8 cellular contexts compared by ENCODE assay signal in genomic region chr21:28992526-28993292, GRCh38. TPM values are rescaled to one million over a fixed set of nuclear protein-coding genes. Genes with fewer than 3 reads are reported as not detected.
DNase-seq lines count a peak whose midpoint lies in the region; TF ChIP-seq lines count a peak whose summit lies in the region.

Gene LTN1, minus strand, starts transcription at chr21:28992877. Its CDS starts 72 bp downstream, at chr21:28992805.

- DNase-seq in GM04503 (ENCODE audit: low read depth) (peak; percentile 96), HFFc6 (peak; percentile 100), NB4 (ENCODE audit: low read depth) (peak; percentile 99), SK-N-MC (ENCODE audit: low read depth, low spot score) (peak; percentile 96), globus pallidus (ENCODE audit: low spot score) (peak; percentile 99), nucleus accumbens (lab: John Stamatoyannopoulos, UW) (peak; percentile 86 to 100 (median 99)), suprapubic skin (ENCODE audit: low spot score in 2 of 2) (peak; percentile 99 to 100)
- DNase-seq in activated naive CD4-positive, alpha-beta T cell treated with anti-CD3 and anti-CD28 coated beads, Interleukin-2, amount 10 ng/mL, durations not matched to agents 7 days and 5 days, result peak; percentile 99

- H3K27me3 Mint-ChIP-seq in HFFc6 (ENCODE audit: insufficient read depth), result peaks cover 2% of the 10 kb centered on the region
- no peaks in the 10 kb centered on the region for H3K27me3 Mint-ChIP-seq in activated naive CD4-positive, alpha-beta T cell treated with anti-CD3 and anti-CD28 coated beads, Interleukin-2, amount 10 ng/mL, durations not matched to agents 7 days and 5 days

- under 1% methylated on average over 30 of the region's 43 CpGs for WGBS in suprapubic skin

- no peaks in the 10 kb centered on the region for H3K9me3 Mint-ChIP-seq in HFFc6
- H3K9me3 Mint-ChIP-seq in activated naive CD4-positive, alpha-beta T cell treated with anti-CD3 and anti-CD28 coated beads, Interleukin-2, amount 10 ng/mL, durations not matched to agents 7 days and 5 days, result no peaks in the 10 kb centered on the region

- peak within 1 kb of the TSS; percentile 97 for H3K4me3 Mint-ChIP-seq in HFFc6
- H3K4me3 Mint-ChIP-seq in activated naive CD4-positive, alpha-beta T cell treated with anti-CD3 and anti-CD28 coated beads, Interleukin-2, amount 10 ng/mL, durations not matched to agents 7 days and 5 days, result peak within 1 kb of the TSS; percentile 92

- CTCF ChIA-PET in activated naive CD4-positive, alpha-beta T cell treated with anti-CD3 and anti-CD28 coated beads, Interleukin-2, amount 10 ng/mL, durations not matched to agents 7 days and 5 days (lab: Charles Lee), result interaction anchor here (0.9 to 1.6 kb wide), 4 partner anchors 10 to 57 kb away, joined by 3 to 5 read pairs (median 3); partner anchors contain the start of gene USP16

- H3K9ac ChIP-seq in SK-N-MC (ENCODE audit: insufficient read length), result peak within 1 kb of the TSS; percentile 93

- H3K27ac Mint-ChIP-seq in HFFc6, result peak within 1 kb of the TSS; percentile 95
- peak within 1 kb of the TSS; percentile 97 for H3K27ac Mint-ChIP-seq in activated naive CD4-positive, alpha-beta T cell treated with anti-CD3 and anti-CD28 coated beads, Interleukin-2, amount 10 ng/mL, durations not matched to agents 7 days and 5 days

- no peaks in the 10 kb centered on the region for H3K27me3 ChIP-seq in suprapubic skin

- TF ChIP-seq CTCF in HFFc6 (IDR thresholded peaks at IDR 0.05) (no peak), NB4 (IDR thresholded peaks at IDR 0.05; ENCODE audit: low read depth, low read length) (no peak), suprapubic skin (IDR thresholded peaks at IDR 0.05) (no peak)

- peaks cover 14% of the 10 kb centered on the region for H3K36me3 Mint-ChIP-seq in HFFc6 (ENCODE audit: low read depth)
- peaks cover 6% of the 10 kb centered on the region for H3K36me3 Mint-ChIP-seq in activated naive CD4-positive, alpha-beta T cell treated with anti-CD3 and anti-CD28 coated beads, Interleukin-2, amount 10 ng/mL, durations not matched to agents 7 days and 5 days

- H3K36me3 ChIP-seq in SK-N-MC (ENCODE audit: insufficient read depth, low read length) (no peaks in the 10 kb centered on the region), suprapubic skin (no peaks in the 10 kb centered on the region)

- H3K27ac ChIP-seq in SK-N-MC (peak within 1 kb of the TSS; percentile 94), suprapubic skin (peak within 1 kb of the TSS; percentile 94)

- TF ChIP-seq EP300 in suprapubic skin (IDR thresholded peaks at IDR 0.05), result no peak

- H3K4me1 ChIP-seq in suprapubic skin, result peaks cover 26% of the 10 kb centered on the region

- H3K4me1 Mint-ChIP-seq in HFFc6 (ENCODE audit: low read depth), result peaks cover 45% of the 10 kb centered on the region
- H3K4me1 Mint-ChIP-seq in activated naive CD4-positive, alpha-beta T cell treated with anti-CD3 and anti-CD28 coated beads, Interleukin-2, amount 10 ng/mL, durations not matched to agents 7 days and 5 days, result peaks cover 42% of the 10 kb centered on the region

- peak within 1 kb of the TSS; percentile 97 for H3K4me3 ChIP-seq in NB4 (ENCODE audit: low read depth, low read length)
- peak within 1 kb of the TSS; percentile 84 for H3K4me3 ChIP-seq in SK-N-MC
- peak within 1 kb of the TSS; percentile 96 for H3K4me3 ChIP-seq in suprapubic skin

- H3K9me3 ChIP-seq in SK-N-MC (ENCODE audit: low read depth, low read length) (no peaks in the 10 kb centered on the region), suprapubic skin (no peaks in the 10 kb centered on the region)

- TF ChIP-seq POLR2A in NB4 (IDR thresholded peaks at IDR 0.05; ENCODE audit: extremely low read depth, insufficient read length) (peak; percentile 71), suprapubic skin (IDR thresholded peaks at IDR 0.05) (peak in 1 of 2 donors; percentile 62)

RNA-seq across cellular contexts. Expression of gene LTN1, which starts in this region (rescaled TPM):
- total RNA-seq in HFFc6 (2021; fragmentation: NEBNext Ultra II Directional; extraction: Animal tissue kit (Norgen Biotek cat#: 25700)), result 10 to 100 TPM; 19.8 to 23.4 (median 20.8) TPM
- 10 to 100 TPM; 19.0 to 42.9 (median 23.9) TPM for total RNA-seq in suprapubic skin

Comparison
In these comparisons a context has a peak if more than half of its experiments do, and no peak if none do; other contexts are left out.
1. Peak in every context shown above with its lines: DNase-seq, H3K4me3 ChIP-seq and H3K27ac ChIP-seq.